Comparison of ENCODE assay signal across 11 cellular contexts in the genomic region with DNA sequence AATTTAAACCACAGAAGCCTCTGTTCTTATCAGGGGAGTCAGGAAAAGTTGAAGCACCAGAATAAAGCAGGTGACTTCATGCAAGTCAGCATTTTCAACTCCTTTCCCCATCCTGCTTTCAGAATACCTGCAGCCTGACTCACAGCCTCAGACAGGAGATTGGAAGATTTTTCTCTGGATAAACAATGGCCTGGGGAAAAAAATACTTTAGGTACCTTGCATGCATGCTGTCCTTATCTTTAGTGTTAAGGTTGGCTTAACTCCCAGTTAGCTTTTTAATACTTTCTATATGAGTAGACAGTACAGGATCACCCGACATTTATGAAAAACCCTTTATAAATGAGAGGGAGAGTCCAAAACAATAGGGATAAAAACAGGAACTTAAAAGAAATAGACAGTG. TPM values are rescaled to one million over a fixed set of nuclear protein-coding genes. Genes with fewer than 3 reads are reported as not detected.
DNase-seq lines count a peak whose midpoint lies in the region; ATAC-seq and TF ChIP-seq lines count a peak whose summit lies in the region.
"Had no signal": no experiment of that assay in that cellular context is flagged by ENCODE, and none has a peak within 500 bp of the region (broad histone marks: within the 10 kb centered on the region; RNA-seq: fewer than 3 reads in every experiment).

No MANE protein-coding gene starts in this region.

- peaks cover 23% of the 10 kb centered on the region for H3K9me3 Mint-ChIP-seq in GM23338

- no peaks in the 10 kb centered on the region for H3K27me3 Mint-ChIP-seq in GM23338 (ENCODE audit: insufficient read depth, low read depth, poor library complexity)

- no peaks in the 10 kb centered on the region; the same call in 1 of the 2 replicates for H4K20me1 ChIP-seq in GM23338 (replicated peaks; ENCODE audit: insufficient read depth)

- no peaks in the 10 kb centered on the region for H3F3A ChIP-seq in GM23338 (replicated peaks; ENCODE audit: low read depth)

- no peak overlapping the region; the same call in 1 of the 2 replicates for H3K27ac Mint-ChIP-seq in GM23338

- no peak overlapping the region for H3K4me2 ChIP-seq in GM23338

- no peaks in the 10 kb centered on the region for H3K9me2 ChIP-seq in GM23338 (ENCODE audit: insufficient read depth)

- H3K36me3 ChIP-seq in GM23338 (ENCODE audit: insufficient read depth), result peaks cover 9% of the 10 kb centered on the region; the same call in 1 of the 2 replicates

- no peak overlapping the region for H3K4me3 Mint-ChIP-seq in GM23338

- DNase-seq in GM23338 (ENCODE audit: low spot score) (peak; percentile 24), RPMI7951 (ENCODE audit: low read depth) (peak; percentile 88), fibroblast of pulmonary artery (ENCODE audit: low read depth) (peak; percentile 92), pulmonary artery endothelial cell (ENCODE audit: low read depth, low spot score) (peak; percentile 76), SHP77 treated with DMSO at 0.1 percent for 48 hours (lab: John Stamatoyannopoulos, UW) (no peak), NCI-H774 (lab: John Stamatoyannopoulos, UW) (no peak)
- no peak for DNase-seq in effector CD4-positive, alpha-beta T cell
- DNase-seq: caudate nucleus; NCI-H1694; stimulated activated naive CD4-positive, alpha-beta T cell had no signal

- peaks cover 5% of the 10 kb centered on the region for H3K4me1 Mint-ChIP-seq in GM23338

- no peak overlapping the region for H2AFZ ChIP-seq in GM23338

- peaks cover 93% of the 10 kb centered on the region for H3K79me2 ChIP-seq in GM23338 (replicated peaks; ENCODE audit: insufficient read depth)

- no peaks in the 10 kb centered on the region for H3K27me3 ChIP-seq in GM23338 (ENCODE audit: insufficient read depth)

- peaks cover 64% of the 10 kb centered on the region for H3K36me3 Mint-ChIP-seq in GM23338 (ENCODE audit: low read depth)

- H3K4me3 ChIP-seq in GM23338 (no peak overlapping the region), fibroblast of pulmonary artery (replicated peaks; ENCODE audit: low read depth, low read length) (no peak overlapping the region)

- 0 out of 2 replicates have a peak, but pooled peaks cover 2% of the 10 kb centered on the region for H3K4me1 ChIP-seq in GM23338 (ENCODE audit: insufficient read depth)

- TF ChIP-seq CTCF in GM23338 (conservative IDR thresholded peaks at IDR 0.05; ENCODE audit: low read depth in 2 of 2) (no peak), fibroblast of pulmonary artery (IDR thresholded peaks at IDR 0.05; ENCODE audit: low read length, missing control alignments) (no peak)

- ATAC-seq in GM23338 (no peak), HG02798 (IDR thresholded peaks at IDR 0.05; ENCODE audit: poor library complexity, unreplicated experiment) (no peak)

- no peak overlapping the region for H3K27ac ChIP-seq in GM23338 (ENCODE audit: low read depth)

TF ChIP-seq in GM23338, 12 proteins besides CTCF, POLR2A, EP300 and RAD21:
- TF ChIP-seq, protein P1, sequence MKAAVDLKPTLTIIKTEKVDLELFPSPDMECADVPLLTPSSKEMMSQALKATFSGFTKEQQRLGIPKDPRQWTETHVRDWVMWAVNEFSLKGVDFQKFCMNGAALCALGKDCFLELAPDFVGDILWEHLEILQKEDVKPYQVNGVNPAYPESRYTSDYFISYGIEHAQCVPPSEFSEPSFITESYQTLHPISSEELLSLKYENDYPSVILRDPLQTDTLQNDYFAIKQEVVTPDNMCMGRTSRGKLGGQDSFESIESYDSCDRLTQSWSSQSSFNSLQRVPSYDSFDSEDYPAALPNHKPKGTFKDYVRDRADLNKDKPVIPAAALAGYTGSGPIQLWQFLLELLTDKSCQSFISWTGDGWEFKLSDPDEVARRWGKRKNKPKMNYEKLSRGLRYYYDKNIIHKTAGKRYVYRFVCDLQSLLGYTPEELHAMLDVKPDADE (IDR thresholded peaks at IDR 0.05), result no peak
- TF ChIP-seq ZNF331 (CRISPR knock-in tag; IDR thresholded peaks at IDR 0.05; ENCODE audit: low read depth), result no peak
- no peak for TF ChIP-seq JUNB (IDR thresholded peaks at IDR 0.05; ENCODE audit: unreplicated experiment)
- no peak for TF ChIP-seq STAT1 (IDR thresholded peaks at IDR 0.05; ENCODE audit: unreplicated experiment)
- no peak for TF ChIP-seq POLR2AphosphoS5 (IDR thresholded peaks at IDR 0.05; ENCODE audit: low read depth)
- TF ChIP-seq ZNF114 (CRISPR knock-in tag; IDR thresholded peaks at IDR 0.05), result no peak
- TF ChIP-seq NANOG (IDR thresholded peaks at IDR 0.05; ENCODE audit: borderline replicate concordance), result no peak
- no peak for TF ChIP-seq EZH2 (IDR thresholded peaks at IDR 0.05; ENCODE audit: low read depth, unreplicated experiment)
TF ChIP-seq in GM23338: peak in this region for 0.

RNA-seq across cellular contexts. Expression of gene PAK2, which starts 53.6 kb away (rescaled TPM):
- 49.4 and 56.0 TPM in 2 replicates for total RNA-seq in GM23338 (2014; rRNA removed; shearing (Covaris generic))
- polyA plus RNA-seq in GM23338 (2016; fragmentation: Nextera tagmentation; extraction: Ambion mirVana), result 24.3 and 25.5 TPM in 2 replicates
- 37.7 and 45.5 TPM in 2 replicates for total RNA-seq in RPMI7951 (2014; rRNA removed; shearing (Covaris generic))
- total RNA-seq in pulmonary artery endothelial cell, result 47.8 and 70.9 TPM in 2 replicates

Comparison
In these comparisons a context has a peak if more than half of its experiments do, and no peak if none do; other contexts are left out.
1. DNase-seq: peak in GM23338 (single experiment), RPMI7951 (single experiment), fibroblast of pulmonary artery (single experiment) and pulmonary artery endothelial cell (single experiment); none in SHP77 treated with DMSO at 0.1 percent for 48 hours (single experiment), NCI-H774 (single experiment) and effector CD4-positive, alpha-beta T cell (single experiment).